In genomic region chr16:47136101-47136820, GRCh38 we compare ENCODE assay signal across 12 cellular contexts. TPM values are rescaled to one million over a fixed set of nuclear protein-coding genes. Genes with fewer than 3 reads are reported as not detected.
DNase-seq lines count a peak whose midpoint lies in the region; ATAC-seq, FAIRE-seq and TF ChIP-seq lines count a peak whose summit lies in the region.
"Had no signal": no experiment of that assay in that cellular context is flagged by ENCODE, and none has a peak within 500 bp of the region (broad histone marks: within the 10 kb centered on the region; RNA-seq: fewer than 3 reads in every experiment).

No MANE protein-coding gene starts in this region.

- no peak for TF ChIP-seq CTCF in GM20000 (IDR thresholded peaks at IDR 0.05; ENCODE audit: extremely low read depth, missing control alignments)
- TF ChIP-seq CTCF in endothelial cell of umbilical vein (IDR thresholded peaks at IDR 0.05; ENCODE audit: extremely low read depth in 1 of 2, insufficient read depth in 1 of 2, low read depth in 1 of 2, low read length in 2 of 2): no peak
- no peak for TF ChIP-seq CTCF in WERI-Rb-1 (IDR thresholded peaks at IDR 0.05; ENCODE audit: low read depth, low read length)

- no peak overlapping the region for H2AFZ ChIP-seq in endothelial cell of umbilical vein (ENCODE audit: low read depth, low read length)

- DNase-seq in ACHN (peak; percentile 59), GM20000 (ENCODE audit: low spot score) (peak; percentile 31), endothelial cell of umbilical vein (ENCODE audit: low read depth, low spot score) (peak; percentile 91), 8988T (no peak), WERI-Rb-1 (no peak), GM03348 (ENCODE audit: low spot score) (no peak)
- DNase-seq in activated CD4-positive, alpha-beta T cell treated with anti-CD3 and anti-CD28 coated beads, Interleukin-2, amount 50 U/mL, for 4 hours: no peak
- DNase-seq: colonic mucosa; naive thymus-derived CD8-positive, alpha-beta T cell had no signal

- H3K4me3 ChIP-seq in endothelial cell of umbilical vein (replicated peaks in 1 of 3; ENCODE audit: insufficient read depth in 1 of 3, low read depth in 1 of 3, low read length in 3 of 3) (peak overlapping the region in 1 of 3 experiments; percentile 24), WERI-Rb-1 (ENCODE audit: low read depth, low read length) (no peak overlapping the region)
- H3K4me3 ChIP-seq: colonic mucosa, SK-N-MC, skin epidermis had no signal

- H3K27ac ChIP-seq in endothelial cell of umbilical vein (ENCODE audit: insufficient read depth, low read depth, low read length) (peak overlapping the region; percentile 92), WERI-Rb-1 (no peak overlapping the region)
- H3K27ac ChIP-seq: colonic mucosa, SK-N-MC, skin epidermis had no signal

- BruUV-seq in endothelial cell of umbilical vein (replicated peaks; lab: Mats Ljungman, UMichigan): TSS peak; percentile 49

- no peak for TF ChIP-seq POLR2A in endothelial cell of umbilical vein (IDR thresholded peaks at IDR 0.05; ENCODE audit: low read depth, low read length)

- CTCF ChIA-PET in endothelial cell of umbilical vein (lab: Charles Lee): interaction anchor here (0.8 to 3.9 kb wide), 11 partner anchors 8 to 1029 kb away, joined by 3 to 40 read pairs (median 6); partner anchors contain the start of gene NETO2

- peak; percentile 72 for FAIRE-seq in endothelial cell of umbilical vein (lab: Jason Lieb, UNC)

- ATAC-seq in SK-N-SH treated with all-trans-retinoic acid at 6 μM for 48 hours: 0 out of 3 replicates have a peak, but pooled peaks have one; percentile 24
- ATAC-seq: naive thymus-derived CD8-positive, alpha-beta T cell had no signal

- peak overlapping the region; percentile 38 for H3K9ac ChIP-seq in endothelial cell of umbilical vein (replicated peaks; ENCODE audit: extremely low read depth, insufficient read depth, low read length)

- POLR2A ChIA-PET in endothelial cell of umbilical vein (lab: Charles Lee): interaction anchor here (0.6 to 1.5 kb wide), 2 partner anchors 17 to 98 kb away, joined by 3 to 6 read pairs; no protein-coding TSS in a partner anchor

- peak overlapping the region; percentile 58 for H3K4me2 ChIP-seq in endothelial cell of umbilical vein (ENCODE audit: insufficient read depth, low read length)

- no peaks in the 10 kb centered on the region for H3K36me3 ChIP-seq in endothelial cell of umbilical vein (ENCODE audit: control insufficient read depth in 2 of 2, extremely low read depth in 1 of 2, insufficient read depth in 2 of 2, low read length in 2 of 2)
- peaks cover 3% of the 10 kb centered on the region; the same call in 1 of the 2 replicates for H3K36me3 ChIP-seq in WERI-Rb-1
- H3K36me3 ChIP-seq: colonic mucosa had no signal

- H3K9me1 ChIP-seq in endothelial cell of umbilical vein (replicated peaks; ENCODE audit: control insufficient read depth, extremely low read depth, insufficient read depth, low read length): no peaks in the 10 kb centered on the region

- peaks cover 33% of the 10 kb centered on the region for H3K4me1 ChIP-seq in endothelial cell of umbilical vein (ENCODE audit: control insufficient read depth, extremely low read depth, insufficient read depth, low read length)
- H3K4me1 ChIP-seq: colonic mucosa had no signal

- intact Hi-C loops in endothelial cell of umbilical vein (cut with micrococcal nuclease): loop anchor here (1.0 kb wide), 1 partner anchor 99 kb away; no protein-coding TSS in a partner anchor

- no peaks in the 10 kb centered on the region for H3K27me3 ChIP-seq in endothelial cell of umbilical vein (ENCODE audit: control insufficient read depth in 2 of 2, insufficient read depth in 2 of 2, low read length in 2 of 2)
- H3K27me3 ChIP-seq in WERI-Rb-1 (ENCODE audit: insufficient read depth, low read depth, severe bottlenecking): no peaks in the 10 kb centered on the region
- H3K27me3 ChIP-seq: colonic mucosa had no signal

- H4K20me1 ChIP-seq in endothelial cell of umbilical vein (replicated peaks; ENCODE audit: control insufficient read depth, extremely low read depth, insufficient read depth, low read length): no peaks in the 10 kb centered on the region

- in situ Hi-C loops in ACHN (cut with HindIII; ENCODE audit: low pct_ligation_motif_present, low pct_unique_long_range_greater_than_20kb, low sequenced_read_pairs): no loop called here

- dilution Hi-C loops in endothelial cell of umbilical vein (cut with MboI; ENCODE audit: extremely low pct_ligation_motif_present, low sequenced_read_pairs): no loop called here

- peaks cover 29% of the 10 kb centered on the region for H3K79me2 ChIP-seq in endothelial cell of umbilical vein (ENCODE audit: control insufficient read depth, insufficient read depth, low read length)

- H3K9me3 ChIP-seq in endothelial cell of umbilical vein (replicated peaks; ENCODE audit: control insufficient read depth, insufficient read depth, low read length): no peaks in the 10 kb centered on the region
- no peaks in the 10 kb centered on the region for H3K9me3 ChIP-seq in WERI-Rb-1 (ENCODE audit: severe bottlenecking)
- H3K9me3 ChIP-seq: colonic mucosa had no signal

TF ChIP-seq in SK-N-SH treated with all-trans-retinoic acid at 6 μM for 48 hours, 23 proteins besides CTCF, POLR2A, EP300 and RAD21:
- TF ChIP-seq ZFP30 (CRISPR knock-in tag; IDR thresholded peaks at IDR 0.05): no peak
- TF ChIP-seq GLIS3 (CRISPR knock-in tag; IDR thresholded peaks at IDR 0.05): no peak

TF ChIP-seq in endothelial cell of umbilical vein, 7 proteins besides CTCF, POLR2A, EP300 and RAD21:
- TF ChIP-seq EZH2 (IDR thresholded peaks at IDR 0.05; ENCODE audit: borderline replicate concordance, low read depth, low read length, severe bottlenecking) (no peak), FOS (IDR thresholded peaks at IDR 0.05; ENCODE audit: borderline replicate concordance, insufficient read depth, low read length) (peak; percentile 45), GATA2 (IDR thresholded peaks at IDR 0.05; ENCODE audit: insufficient read depth, insufficient read length, low read depth, low read length) (peak; percentile 40), JUN (IDR thresholded peaks at IDR 0.05; ENCODE audit: borderline replicate concordance, insufficient read depth, insufficient read length, low read depth) (peak; percentile 89)
TF ChIP-seq in endothelial cell of umbilical vein: peak in this region for 3.

RNA-seq across cellular contexts. Expression of gene NETO2, which starts 7.5 kb away (rescaled TPM):
- 24.8 and 27.6 TPM in 2 replicates for total RNA-seq in endothelial cell of umbilical vein
- polyA plus RNA-seq in endothelial cell of umbilical vein: 15.5 and 18.4 TPM in 2 replicates
- polyA plus RNA-seq in endothelial cell of umbilical vein (2011; cell fraction: cytosol; rRNA removed): 37.5 and 45.4 TPM in 2 replicates
- 28.6 and 37.5 TPM in 2 replicates for polyA plus RNA-seq in endothelial cell of umbilical vein (2011; cell fraction: nucleus; rRNA removed)
- polyA plus RNA-seq in endothelial cell of umbilical vein (2012): 35.8 and 61.1 TPM in 2 replicates
- polyA minus RNA-seq in endothelial cell of umbilical vein: 24.7 and 26.3 TPM in 2 replicates
- 26.2 TPM for polyA minus RNA-seq in endothelial cell of umbilical vein (2011; cell fraction: cytosol; rRNA and poly(A)+ RNA removed)
- 11.0 TPM in 2 replicates for polyA minus RNA-seq in endothelial cell of umbilical vein (2011; cell fraction: nucleus; rRNA and poly(A)+ RNA removed)

Comparison
In these comparisons a context has a peak if more than half of its experiments do, and no peak if none do; other contexts are left out.
1. DNase-seq: peak in ACHN (single experiment), GM20000 (single experiment) and endothelial cell of umbilical vein (single experiment); none in 8988T (single experiment), WERI-Rb-1 (single experiment), activated CD4-positive, alpha-beta T cell treated with anti-CD3 and anti-CD28 coated beads, Interleukin-2, amount 50 U/mL, for 4 hours (0 of 2) and GM03348 (single experiment).